Comparison of ENCODE assay signal across 1 cellular context in genomic region chrX:132331000-132331399, GRCh38.
TF ChIP-seq lines count a peak whose summit lies in the region.

No MANE protein-coding gene starts in this region.

TF ChIP-seq in HepG2, 621 proteins besides CTCF, POLR2A, EP300 and RAD21 (continued from another document and continues in another):
- TF ChIP-seq, protein P1, sequence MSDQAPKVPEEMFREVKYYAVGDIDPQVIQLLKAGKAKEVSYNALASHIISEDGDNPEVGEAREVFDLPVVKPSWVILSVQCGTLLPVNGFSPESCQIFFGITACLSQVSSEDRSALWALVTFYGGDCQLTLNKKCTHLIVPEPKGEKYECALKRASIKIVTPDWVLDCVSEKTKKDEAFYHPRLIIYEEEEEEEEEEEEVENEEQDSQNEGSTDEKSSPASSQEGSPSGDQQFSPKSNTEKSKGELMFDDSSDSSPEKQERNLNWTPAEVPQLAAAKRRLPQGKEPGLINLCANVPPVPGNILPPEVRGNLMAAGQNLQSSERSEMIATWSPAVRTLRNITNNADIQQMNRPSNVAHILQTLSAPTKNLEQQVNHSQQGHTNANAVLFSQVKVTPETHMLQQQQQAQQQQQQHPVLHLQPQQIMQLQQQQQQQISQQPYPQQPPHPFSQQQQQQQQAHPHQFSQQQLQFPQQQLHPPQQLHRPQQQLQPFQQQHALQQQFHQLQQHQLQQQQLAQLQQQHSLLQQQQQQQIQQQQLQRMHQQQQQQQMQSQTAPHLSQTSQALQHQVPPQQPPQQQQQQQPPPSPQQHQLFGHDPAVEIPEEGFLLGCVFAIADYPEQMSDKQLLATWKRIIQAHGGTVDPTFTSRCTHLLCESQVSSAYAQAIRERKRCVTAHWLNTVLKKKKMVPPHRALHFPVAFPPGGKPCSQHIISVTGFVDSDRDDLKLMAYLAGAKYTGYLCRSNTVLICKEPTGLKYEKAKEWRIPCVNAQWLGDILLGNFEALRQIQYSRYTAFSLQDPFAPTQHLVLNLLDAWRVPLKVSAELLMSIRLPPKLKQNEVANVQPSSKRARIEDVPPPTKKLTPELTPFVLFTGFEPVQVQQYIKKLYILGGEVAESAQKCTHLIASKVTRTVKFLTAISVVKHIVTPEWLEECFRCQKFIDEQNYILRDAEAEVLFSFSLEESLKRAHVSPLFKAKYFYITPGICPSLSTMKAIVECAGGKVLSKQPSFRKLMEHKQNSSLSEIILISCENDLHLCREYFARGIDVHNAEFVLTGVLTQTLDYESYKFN (CRISPR knock-in tag; conservative IDR thresholded peaks at IDR 0.05) = peak; percentile 90
- TF ChIP-seq CEBPG (CRISPR knock-in tag; IDR thresholded peaks at IDR 0.05) = peak; percentile 89
- TF ChIP-seq POGZ (CRISPR knock-in tag; IDR thresholded peaks at IDR 0.05) = peak; percentile 78
- TF ChIP-seq MED13 (CRISPR knock-in tag; IDR thresholded peaks at IDR 0.05) = peak; percentile 91
- 0 out of 2 replicates have a peak, but pooled peaks have one; percentile 38 for TF ChIP-seq HOXA3 (CRISPR knock-in tag; IDR thresholded peaks at IDR 0.05)
- TF ChIP-seq ZNF383 (CRISPR knock-in tag; IDR thresholded peaks at IDR 0.05; ENCODE audit: borderline replicate concordance) = no peak
- TF ChIP-seq, protein P2, sequence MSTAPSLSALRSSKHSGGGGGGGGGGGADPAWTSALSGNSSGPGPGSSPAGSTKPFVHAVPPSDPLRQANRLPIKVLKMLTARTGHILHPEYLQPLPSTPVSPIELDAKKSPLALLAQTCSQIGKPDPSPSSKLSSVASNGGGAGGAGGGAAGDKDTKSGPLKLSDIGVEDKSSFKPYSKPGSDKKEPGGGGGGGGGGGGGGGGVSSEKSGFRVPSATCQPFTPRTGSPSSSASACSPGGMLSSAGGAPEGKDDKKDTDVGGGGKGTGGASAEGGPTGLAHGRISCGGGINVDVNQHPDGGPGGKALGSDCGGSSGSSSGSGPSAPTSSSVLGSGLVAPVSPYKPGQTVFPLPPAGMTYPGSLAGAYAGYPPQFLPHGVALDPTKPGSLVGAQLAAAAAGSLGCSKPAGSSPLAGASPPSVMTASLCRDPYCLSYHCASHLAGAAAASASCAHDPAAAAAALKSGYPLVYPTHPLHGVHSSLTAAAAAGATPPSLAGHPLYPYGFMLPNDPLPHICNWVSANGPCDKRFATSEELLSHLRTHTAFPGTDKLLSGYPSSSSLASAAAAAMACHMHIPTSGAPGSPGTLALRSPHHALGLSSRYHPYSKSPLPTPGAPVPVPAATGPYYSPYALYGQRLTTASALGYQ (CRISPR knock-in tag; IDR thresholded peaks at IDR 0.05) = peak; percentile 94
- peak; percentile 80 for TF ChIP-seq FOSL2 (CRISPR knock-in tag; IDR thresholded peaks at IDR 0.05)
- peak; percentile 54; the same call in 1 of the 2 replicates for TF ChIP-seq PPARG (CRISPR knock-in tag; conservative IDR thresholded peaks at IDR 0.05)
- TF ChIP-seq HMG20A (CRISPR knock-in tag; IDR thresholded peaks at IDR 0.05; ENCODE audit: borderline replicate concordance) = peak; percentile 88; the same call in 1 of the 2 replicates
- TF ChIP-seq ZNF367 (CRISPR knock-in tag; IDR thresholded peaks at IDR 0.05; ENCODE audit: borderline replicate concordance) = no peak
- peak; percentile 48; the same call in 1 of the 2 replicates for TF ChIP-seq TBX3 (IDR thresholded peaks at IDR 0.05; ENCODE audit: borderline replicate concordance)
- TF ChIP-seq NAIF1 (CRISPR knock-in tag; IDR thresholded peaks at IDR 0.05; ENCODE audit: borderline replicate concordance) = no peak
- peak; percentile 81 for TF ChIP-seq SKIL (CRISPR knock-in tag; IDR thresholded peaks at IDR 0.05; ENCODE audit: borderline replicate concordance)
- TF ChIP-seq GATAD2A (CRISPR knock-in tag; IDR thresholded peaks at IDR 0.05) = peak; percentile 90
- TF ChIP-seq SMAD3 (CRISPR knock-in tag; IDR thresholded peaks at IDR 0.05) = 0 out of 2 replicates have a peak, but pooled peaks have one; percentile 29
- TF ChIP-seq ZNF20 (CRISPR knock-in tag; IDR thresholded peaks at IDR 0.05) = no peak
- no peak for TF ChIP-seq POGK (CRISPR knock-in tag; conservative IDR thresholded peaks at IDR 0.05)
- peak; percentile 93 for TF ChIP-seq MED1 (CRISPR knock-in tag; IDR thresholded peaks at IDR 0.05)
- no peak for TF ChIP-seq STAT5B (CRISPR knock-in tag; IDR thresholded peaks at IDR 0.05)
- peak; percentile 85 for TF ChIP-seq CEBPB (IDR thresholded peaks at IDR 0.05; ENCODE audit: borderline replicate concordance, low read depth, low read length)
- no peak for TF ChIP-seq ZFAT (CRISPR knock-in tag; conservative IDR thresholded peaks at IDR 0.05)
- TF ChIP-seq, protein P3, sequence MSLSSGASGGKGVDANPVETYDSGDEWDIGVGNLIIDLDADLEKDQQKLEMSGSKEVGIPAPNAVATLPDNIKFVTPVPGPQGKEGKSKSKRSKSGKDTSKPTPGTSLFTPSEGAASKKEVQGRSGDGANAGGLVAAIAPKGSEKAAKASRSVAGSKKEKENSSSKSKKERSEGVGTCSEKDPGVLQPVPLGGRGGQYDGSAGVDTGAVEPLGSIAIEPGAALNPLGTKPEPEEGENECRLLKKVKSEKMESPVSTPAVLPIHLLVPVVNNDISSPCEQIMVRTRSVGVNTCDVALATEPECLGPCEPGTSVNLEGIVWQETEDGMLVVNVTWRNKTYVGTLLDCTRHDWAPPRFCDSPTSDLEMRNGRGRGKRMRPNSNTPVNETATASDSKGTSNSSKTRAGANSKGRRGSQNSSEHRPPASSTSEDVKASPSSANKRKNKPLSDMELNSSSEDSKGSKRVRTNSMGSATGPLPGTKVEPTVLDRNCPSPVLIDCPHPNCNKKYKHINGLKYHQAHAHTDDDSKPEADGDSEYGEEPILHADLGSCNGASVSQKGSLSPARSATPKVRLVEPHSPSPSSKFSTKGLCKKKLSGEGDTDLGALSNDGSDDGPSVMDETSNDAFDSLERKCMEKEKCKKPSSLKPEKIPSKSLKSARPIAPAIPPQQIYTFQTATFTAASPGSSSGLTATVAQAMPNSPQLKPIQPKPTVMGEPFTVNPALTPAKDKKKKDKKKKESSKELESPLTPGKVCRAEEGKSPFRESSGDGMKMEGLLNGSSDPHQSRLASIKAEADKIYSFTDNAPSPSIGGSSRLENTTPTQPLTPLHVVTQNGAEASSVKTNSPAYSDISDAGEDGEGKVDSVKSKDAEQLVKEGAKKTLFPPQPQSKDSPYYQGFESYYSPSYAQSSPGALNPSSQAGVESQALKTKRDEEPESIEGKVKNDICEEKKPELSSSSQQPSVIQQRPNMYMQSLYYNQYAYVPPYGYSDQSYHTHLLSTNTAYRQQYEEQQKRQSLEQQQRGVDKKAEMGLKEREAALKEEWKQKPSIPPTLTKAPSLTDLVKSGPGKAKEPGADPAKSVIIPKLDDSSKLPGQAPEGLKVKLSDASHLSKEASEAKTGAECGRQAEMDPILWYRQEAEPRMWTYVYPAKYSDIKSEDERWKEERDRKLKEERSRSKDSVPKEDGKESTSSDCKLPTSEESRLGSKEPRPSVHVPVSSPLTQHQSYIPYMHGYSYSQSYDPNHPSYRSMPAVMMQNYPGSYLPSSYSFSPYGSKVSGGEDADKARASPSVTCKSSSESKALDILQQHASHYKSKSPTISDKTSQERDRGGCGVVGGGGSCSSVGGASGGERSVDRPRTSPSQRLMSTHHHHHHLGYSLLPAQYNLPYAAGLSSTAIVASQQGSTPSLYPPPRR (CRISPR knock-in tag; IDR thresholded peaks at IDR 0.05; ENCODE audit: borderline replicate concordance) = peak; percentile 90
- peak; percentile 87 for TF ChIP-seq ZEB1 (IDR thresholded peaks at IDR 0.05; ENCODE audit: insufficient replicate concordance, low read depth)
- TF ChIP-seq, protein P4, sequence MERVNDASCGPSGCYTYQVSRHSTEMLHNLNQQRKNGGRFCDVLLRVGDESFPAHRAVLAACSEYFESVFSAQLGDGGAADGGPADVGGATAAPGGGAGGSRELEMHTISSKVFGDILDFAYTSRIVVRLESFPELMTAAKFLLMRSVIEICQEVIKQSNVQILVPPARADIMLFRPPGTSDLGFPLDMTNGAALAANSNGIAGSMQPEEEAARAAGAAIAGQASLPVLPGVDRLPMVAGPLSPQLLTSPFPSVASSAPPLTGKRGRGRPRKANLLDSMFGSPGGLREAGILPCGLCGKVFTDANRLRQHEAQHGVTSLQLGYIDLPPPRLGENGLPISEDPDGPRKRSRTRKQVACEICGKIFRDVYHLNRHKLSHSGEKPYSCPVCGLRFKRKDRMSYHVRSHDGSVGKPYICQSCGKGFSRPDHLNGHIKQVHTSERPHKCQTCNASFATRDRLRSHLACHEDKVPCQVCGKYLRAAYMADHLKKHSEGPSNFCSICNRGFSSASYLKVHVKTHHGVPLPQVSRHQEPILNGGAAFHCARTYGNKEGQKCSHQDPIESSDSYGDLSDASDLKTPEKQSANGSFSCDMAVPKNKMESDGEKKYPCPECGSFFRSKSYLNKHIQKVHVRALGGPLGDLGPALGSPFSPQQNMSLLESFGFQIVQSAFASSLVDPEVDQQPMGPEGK (CRISPR knock-in tag; IDR thresholded peaks at IDR 0.05) = peak; percentile 82; the same call in 1 of the 2 replicates
- TF ChIP-seq TEAD3 (CRISPR knock-in tag; optimal IDR thresholded peaks at IDR 0.05; ENCODE audit: borderline replicate concordance) = peak; percentile 45
- peak; percentile 39 for TF ChIP-seq ONECUT2 (CRISPR knock-in tag; IDR thresholded peaks at IDR 0.05)
- no peak for TF ChIP-seq ZNF770 (CRISPR knock-in tag; IDR thresholded peaks at IDR 0.05)
- TF ChIP-seq HMG20B (CRISPR knock-in tag; conservative IDR thresholded peaks at IDR 0.05) = peak; percentile 68; the same call in 1 of the 2 replicates
- TF ChIP-seq, protein P5, sequence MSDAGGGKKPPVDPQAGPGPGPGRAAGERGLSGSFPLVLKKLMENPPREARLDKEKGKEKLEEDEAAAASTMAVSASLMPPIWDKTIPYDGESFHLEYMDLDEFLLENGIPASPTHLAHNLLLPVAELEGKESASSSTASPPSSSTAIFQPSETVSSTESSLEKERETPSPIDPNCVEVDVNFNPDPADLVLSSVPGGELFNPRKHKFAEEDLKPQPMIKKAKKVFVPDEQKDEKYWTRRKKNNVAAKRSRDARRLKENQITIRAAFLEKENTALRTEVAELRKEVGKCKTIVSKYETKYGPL (CRISPR knock-in tag; IDR thresholded peaks at IDR 0.05) = no peak
- peak; percentile 71; the same call in 1 of the 2 replicates for TF ChIP-seq SALL1 (CRISPR knock-in tag; IDR thresholded peaks at IDR 0.05)
- no peak for TF ChIP-seq HMGXB4 (CRISPR knock-in tag; IDR thresholded peaks at IDR 0.05; ENCODE audit: borderline replicate concordance in 1 of 2, low read depth in 1 of 2)
- 0 out of 2 replicates have a peak, but pooled peaks have one; percentile 47 for TF ChIP-seq TRIM24 (CRISPR knock-in tag; IDR thresholded peaks at IDR 0.05)
- TF ChIP-seq CBFB (CRISPR knock-in tag; IDR thresholded peaks at IDR 0.05) = peak; percentile 46; the same call in 1 of the 2 replicates
- peak; percentile 98 for TF ChIP-seq PITX1 (CRISPR knock-in tag; IDR thresholded peaks at IDR 0.05)
- TF ChIP-seq EZH2 (conservative IDR thresholded peaks at IDR 0.05; ENCODE audit: low read depth, low read length) = no peak
- TF ChIP-seq TARDBP (CRISPR knock-in tag; IDR thresholded peaks at IDR 0.05) = peak; percentile 51; the same call in 1 of the 2 replicates
- no peak for TF ChIP-seq LCORL (IDR thresholded peaks at IDR 0.05)
- TF ChIP-seq LCORL (CRISPR knock-in tag; IDR thresholded peaks at IDR 0.05) = 0 out of 2 replicates have a peak, but pooled peaks have one; percentile 43
- TF ChIP-seq BCL6 (CRISPR knock-in tag; IDR thresholded peaks at IDR 0.05) = peak; percentile 93
